ENCODE assay signal across 22 cellular contexts in genomic region chr12:121217761-121218160, GRCh38. TPM values are rescaled to one million over a fixed set of nuclear protein-coding genes. Genes with fewer than 3 reads are reported as not detected.
DNase-seq lines count a peak whose midpoint lies in the region; TF ChIP-seq lines count a peak whose summit lies in the region.
"Had no signal": no experiment of that assay in that cellular context is flagged by ENCODE, and none has a peak within 500 bp of the region (broad histone marks: within the 10 kb centered on the region; RNA-seq: fewer than 3 reads in every experiment).

No MANE protein-coding gene starts in this region.

- H3K4me2 ChIP-seq in MM.1S (ENCODE audit: low read depth, low read length): no peak overlapping the region
- H3K4me2 ChIP-seq: KMS-11 had no signal

- no peaks in the 10 kb centered on the region for H3K9me2 ChIP-seq in MM.1S (replicated peaks; ENCODE audit: insufficient read depth, low read length)

- H3K27ac ChIP-seq in colonic mucosa (peak overlapping the region; percentile 94), MM.1S (ENCODE audit: low read length) (no peak overlapping the region)
- H3K27ac ChIP-seq: esophagus squamous epithelium, gastrocnemius medialis, KMS-11, upper lobe of right lung had no signal

- H2AFZ ChIP-seq in MM.1S (ENCODE audit: low read length): no peak overlapping the region

- H3K27me3 Mint-ChIP-seq in activated naive CD4-positive, alpha-beta T cell treated with anti-CD3 and anti-CD28 coated beads, Interleukin-2, amount 10 ng/mL, durations not matched to agents 7 days and 5 days: no peaks in the 10 kb centered on the region
- H3K27me3 Mint-ChIP-seq in activated naive CD4-positive, alpha-beta T cell treated with anti-CD3 and anti-CD28 coated beads for 36 hours (ENCODE audit: low read depth): no peaks in the 10 kb centered on the region
- H3K27me3 Mint-ChIP-seq: brain had no signal

- H3K27ac Mint-ChIP-seq in activated naive CD4-positive, alpha-beta T cell treated with anti-CD3 and anti-CD28 coated beads, Interleukin-2, amount 10 ng/mL, durations not matched to agents 7 days and 5 days: peak overlapping the region; percentile 19
- H3K27ac Mint-ChIP-seq in activated naive CD4-positive, alpha-beta T cell treated with anti-CD3 and anti-CD28 coated beads for 36 hours: no peak overlapping the region
- H3K27ac Mint-ChIP-seq: activated T-helper 1 cell treated with anti-CD3 and anti-CD28 coated beads, Interleukin-12 subunit alpha, Interleukin-12 subunit beta, Interleukin-2, Interleukin-4 antibody, amounts not matched to agents 30 ng/mL and 10 ng/mL and 1 ng/mL, durations not matched to agents 14 hours and 24 hours and 36 hours; H9 had no signal

- TF ChIP-seq CTCF in colonic mucosa (IDR thresholded peaks at IDR 0.05) (no peak), MM.1S (IDR thresholded peaks at IDR 0.05; ENCODE audit: low read length) (no peak)

- H3K4me3 Mint-ChIP-seq in activated naive CD4-positive, alpha-beta T cell treated with anti-CD3 and anti-CD28 coated beads, Interleukin-2, amount 10 ng/mL, durations not matched to agents 7 days and 5 days: no peak overlapping the region
- no peak overlapping the region for H3K4me3 Mint-ChIP-seq in activated naive CD4-positive, alpha-beta T cell treated with anti-CD3 and anti-CD28 coated beads for 36 hours
- H3K4me3 Mint-ChIP-seq: activated T-helper 1 cell treated with anti-CD3 and anti-CD28 coated beads, Interleukin-12 subunit alpha, Interleukin-12 subunit beta, Interleukin-2, Interleukin-4 antibody, amounts not matched to agents 30 ng/mL and 10 ng/mL and 1 ng/mL, durations not matched to agents 14 hours and 24 hours and 36 hours; brain; CD14-positive monocyte; H9 had no signal

- H3K9ac ChIP-seq in colonic mucosa (ENCODE audit: low read depth in 2 of 2, low read length in 2 of 2): no peak overlapping the region
- H3K9ac ChIP-seq in MM.1S (ENCODE audit: low read length): no peak overlapping the region
- H3K9ac ChIP-seq: KMS-11 had no signal

- CTCF ChIA-PET in activated naive CD4-positive, alpha-beta T cell treated with anti-CD3 and anti-CD28 coated beads, Interleukin-2, amount 10 ng/mL, durations not matched to agents 7 days and 5 days (lab: Charles Lee): interaction anchor here (2.1 kb wide), 1 partner anchor 12 kb away, joined by 7 read pairs; no protein-coding TSS in a partner anchor
- CTCF ChIA-PET in activated naive CD4-positive, alpha-beta T cell treated with anti-CD3 and anti-CD28 coated beads for 36 hours (lab: Charles Lee): interaction anchor here (0.5 to 0.7 kb wide), 3 partner anchors 18 to 234 kb away, joined by 3 to 5 read pairs (median 4); no protein-coding TSS in a partner anchor

- H3K4me3 ChIP-seq in colonic mucosa (no peak overlapping the region), MM.1S (ENCODE audit: low read length) (no peak overlapping the region)
- H3K4me3 ChIP-seq: esophagus squamous epithelium, gastrocnemius medialis, lung, upper lobe of right lung had no signal

- peaks cover 14% of the 10 kb centered on the region for H3K4me1 ChIP-seq in colonic mucosa
- H3K4me1 ChIP-seq in MM.1S (ENCODE audit: low read length): peaks cover 9% of the 10 kb centered on the region
- H3K4me1 ChIP-seq: gastrocnemius medialis had no signal

- peaks cover 61% of the 10 kb centered on the region for H3K4me1 Mint-ChIP-seq in activated naive CD4-positive, alpha-beta T cell treated with anti-CD3 and anti-CD28 coated beads, Interleukin-2, amount 10 ng/mL, durations not matched to agents 7 days and 5 days
- peaks cover 20% of the 10 kb centered on the region for H3K4me1 Mint-ChIP-seq in activated naive CD4-positive, alpha-beta T cell treated with anti-CD3 and anti-CD28 coated beads for 36 hours (ENCODE audit: low read depth)
- H3K4me1 Mint-ChIP-seq: H9 had no signal

- H3F3A ChIP-seq in MM.1S (ENCODE audit: insufficient read depth, low read length): peaks cover 9% of the 10 kb centered on the region

- H3K9me3 ChIP-seq in colonic mucosa (no peaks in the 10 kb centered on the region), MM.1S (replicated peaks; ENCODE audit: insufficient read depth, low read length) (no peaks in the 10 kb centered on the region)
- H3K9me3 ChIP-seq: esophagus squamous epithelium, gastrocnemius medialis, upper lobe of right lung had no signal

- H3K36me3 ChIP-seq in colonic mucosa (no peaks in the 10 kb centered on the region), MM.1S (replicated peaks; ENCODE audit: insufficient read depth, low read length) (no peaks in the 10 kb centered on the region)
- H3K36me3 ChIP-seq: gastrocnemius medialis had no signal

- intact Hi-C loops in activated naive CD4-positive, alpha-beta T cell treated with anti-CD3 and anti-CD28 coated beads for 36 hours (cut with micrococcal nuclease): loop anchor here (10.0 kb wide), 1 partner anchor 633 kb away; the partner anchor contains the start of gene POP5
- intact Hi-C loops in colonic mucosa (cut with DNase I): no loop called here

- H3K27me3 ChIP-seq in colonic mucosa: no peaks in the 10 kb centered on the region
- no peaks in the 10 kb centered on the region for H3K27me3 ChIP-seq in MM.1S (replicated peaks; ENCODE audit: insufficient read depth, low read length)
- H3K27me3 ChIP-seq: esophagus squamous epithelium, gastrocnemius medialis, upper lobe of right lung had no signal

- peaks cover 14% of the 10 kb centered on the region; the same call in 1 of the 2 replicates for H3K79me2 ChIP-seq in MM.1S (ENCODE audit: low read length)

- no peaks in the 10 kb centered on the region for H4K20me1 ChIP-seq in MM.1S (ENCODE audit: insufficient read depth, low read length)

- H3K9me3 Mint-ChIP-seq in activated naive CD4-positive, alpha-beta T cell treated with anti-CD3 and anti-CD28 coated beads, Interleukin-2, amount 10 ng/mL, durations not matched to agents 7 days and 5 days: peaks cover under 1% of the 10 kb centered on the region
- no peaks in the 10 kb centered on the region for H3K9me3 Mint-ChIP-seq in activated naive CD4-positive, alpha-beta T cell treated with anti-CD3 and anti-CD28 coated beads for 36 hours
- H3K9me3 Mint-ChIP-seq: activated T-helper 1 cell treated with anti-CD3 and anti-CD28 coated beads, Interleukin-12 subunit alpha, Interleukin-12 subunit beta, Interleukin-2, Interleukin-4 antibody, amounts not matched to agents 30 ng/mL and 10 ng/mL and 1 ng/mL, durations not matched to agents 14 hours and 24 hours and 36 hours; CD14-positive monocyte; H9 had no signal

- DNase-seq in activated naive CD4-positive, alpha-beta T cell treated with anti-CD3 and anti-CD28 coated beads, Interleukin-2, amount 10 ng/mL, durations not matched to agents 7 days and 5 days: no peak
- DNase-seq in activated naive CD4-positive, alpha-beta T cell treated with anti-CD3 and anti-CD28 coated beads for 36 hours: no peak
- DNase-seq in colonic mucosa (peak; percentile 73), mucosa of gallbladder (ENCODE audit: low spot score) (peak; percentile 41), cerebellum (ENCODE audit: low spot score) (no peak), MM.1S (no peak)
- no peak for DNase-seq in activated naive CD4-positive, alpha-beta T cell (lab: John Stamatoyannopoulos, UW)
- no peak for DNase-seq in stimulated activated CD4-positive, alpha-beta T cell treated with anti-CD3 and anti-CD28 coated beads, Interleukin-4, amount 100 ng/mL, for 24 hours
- DNase-seq: activated CD4-positive, alpha-beta T cell treated with anti-CD3 and anti-CD28 coated beads for 1 hour; esophagus squamous epithelium; gastrocnemius medialis; GF-D8; H9; NCI-H187; NCI-H748 treated with DMSO at 0.1 percent for 48 hours; retina; upper lobe of right lung had no signal

- H3K36me3 Mint-ChIP-seq in activated naive CD4-positive, alpha-beta T cell treated with anti-CD3 and anti-CD28 coated beads, Interleukin-2, amount 10 ng/mL, durations not matched to agents 7 days and 5 days: peaks cover 79% of the 10 kb centered on the region
- peaks cover 16% of the 10 kb centered on the region for H3K36me3 Mint-ChIP-seq in activated naive CD4-positive, alpha-beta T cell treated with anti-CD3 and anti-CD28 coated beads for 36 hours (ENCODE audit: low read depth)
- H3K36me3 Mint-ChIP-seq: brain had no signal

RNA-seq across cellular contexts. Expression of gene P2RX4, which starts 7.8 kb away (rescaled TPM):
- 10 to 100 TPM; 14.2 to 18.0 TPM for total RNA-seq in activated naive CD4-positive, alpha-beta T cell treated with anti-CD3 and anti-CD28 coated beads for 36 hours
- total RNA-seq in colonic mucosa: 100 to 1,000 TPM in 1 of 2 donors, 10 to 100 TPM in 1; 82.2 to 123 TPM
- 66.6 TPM for total RNA-seq in mucosa of gallbladder
- 9.4 TPM for total RNA-seq in cerebellum

Comparison
In these comparisons a context has a peak if more than half of its experiments do, and no peak if none do; other contexts are left out.
1. DNase-seq: peak in colonic mucosa (single experiment) and mucosa of gallbladder (single experiment); none in activated naive CD4-positive, alpha-beta T cell treated with anti-CD3 and anti-CD28 coated beads, Interleukin-2, amount 10 ng/mL, durations not matched to agents 7 days and 5 days (single experiment), activated naive CD4-positive, alpha-beta T cell treated with anti-CD3 and anti-CD28 coated beads for 36 hours (single experiment), cerebellum (single experiment), activated naive CD4-positive, alpha-beta T cell (0 of 4), stimulated activated CD4-positive, alpha-beta T cell treated with anti-CD3 and anti-CD28 coated beads, Interleukin-4, amount 100 ng/mL, for 24 hours (single experiment) and MM.1S (single experiment).